In genomic region chrX:17700976-17701375, GRCh38 we compare ENCODE assay signal across 19 cellular contexts. TPM values are rescaled to one million over a fixed set of nuclear protein-coding genes. Genes with fewer than 3 reads are reported as not detected.
DNase-seq lines count a peak whose midpoint lies in the region; ATAC-seq and TF ChIP-seq lines count a peak whose summit lies in the region.
"Had no signal": no experiment of that assay in that cellular context is flagged by ENCODE, and none has a peak within 500 bp of the region (broad histone marks: within the 10 kb centered on the region; RNA-seq: fewer than 3 reads in every experiment).

No MANE protein-coding gene starts in this region.

- peaks cover 3% of the 10 kb centered on the region for H3K36me3 Mint-ChIP-seq in Calu3 (ENCODE audit: insufficient read depth, unreplicated experiment)
- H3K36me3 Mint-ChIP-seq in naive thymus-derived CD4-positive, alpha-beta T cell: peaks cover 0 to 3% (median 0%) of the 10 kb centered on the region in 5 donors
- H3K36me3 Mint-ChIP-seq: CD4-positive, alpha-beta memory T cell had no signal

- CTCF ChIA-PET in Calu3 (lab: Charles Lee): no interaction called here
- CTCF ChIA-PET in PC-9 (lab: Charles Lee): no interaction called here
- CTCF ChIA-PET in naive thymus-derived CD4-positive, alpha-beta T cell (lab: Charles Lee): no interaction called here

- DNase-seq in Calu3: no peak
- peak; percentile 27 for DNase-seq in LNCaP clone FGC (ENCODE audit: low read depth)
- DNase-seq in PC-9: peak in 1 of 2 experiments; percentile 85
- peak; percentile 30 for DNase-seq in epithelial cell of esophagus (ENCODE audit: low read depth)
- no peak for DNase-seq in naive thymus-derived CD4-positive, alpha-beta T cell
- DNase-seq in HPDE6-E6E7 (ENCODE audit: extremely low spot score): no peak
- DNase-seq: 8988T; C1 segment of cervical spinal cord; CD4-positive, alpha-beta memory T cell; COR-L47; DMS153; DND-41; GDM1; H9 had no signal

- no peaks in the 10 kb centered on the region for H3K79me2 ChIP-seq in PC-9 (ENCODE audit: low read depth)

- H3K4me2 ChIP-seq in PC-9: peak overlapping the region; percentile 38
- H3K4me2 ChIP-seq: GM23338 had no signal

- H3K9me3 ChIP-seq in PC-9 (ENCODE audit: insufficient read depth, low read depth): no peaks in the 10 kb centered on the region
- H3K9me3 ChIP-seq in naive thymus-derived CD4-positive, alpha-beta T cell (ENCODE audit: control insufficient read depth in 2 of 3, low read length in 3 of 3): no peaks in the 10 kb centered on the region

- peaks cover 22% of the 10 kb centered on the region for H3K4me1 Mint-ChIP-seq in Calu3 (ENCODE audit: low read depth, unreplicated experiment)
- H3K4me1 Mint-ChIP-seq in naive thymus-derived CD4-positive, alpha-beta T cell: no peaks in the 10 kb centered on the region
- H3K4me1 Mint-ChIP-seq: CD4-positive, alpha-beta memory T cell; GM23338; H9 had no signal

- no peaks in the 10 kb centered on the region for H4K20me1 ChIP-seq in PC-9 (ENCODE audit: insufficient read depth)

- peak overlapping the region; percentile 25 for H3K4me3 Mint-ChIP-seq in Calu3 (ENCODE audit: low read depth, unreplicated experiment)
- no peak overlapping the region for H3K4me3 Mint-ChIP-seq in naive thymus-derived CD4-positive, alpha-beta T cell
- H3K4me3 Mint-ChIP-seq: CD4-positive, alpha-beta memory T cell; GM23338; H9 had no signal

- no peak overlapping the region for H2AFZ ChIP-seq in PC-9
- H2AFZ ChIP-seq: GM23338 had no signal

- H3K4me1 ChIP-seq in PC-9 (replicated peaks; ENCODE audit: insufficient read depth): peaks cover 38% of the 10 kb centered on the region
- H3K4me1 ChIP-seq in naive thymus-derived CD4-positive, alpha-beta T cell (ENCODE audit: control insufficient read depth in 2 of 2, insufficient read depth in 2 of 2, low read length in 2 of 2): no peaks in the 10 kb centered on the region

- ATAC-seq in GM21390 (IDR thresholded peaks at IDR 0.05; ENCODE audit: unreplicated experiment) (no peak), GM21723 (IDR thresholded peaks at IDR 0.05; ENCODE audit: unreplicated experiment) (no peak)
- ATAC-seq in naive thymus-derived CD4-positive, alpha-beta T cell: no peak
- ATAC-seq: GM12878, GM23338, HCT116 had no signal

- H3K27ac ChIP-seq in PC-9: peak overlapping the region; percentile 81
- no peak overlapping the region for H3K27ac ChIP-seq in naive thymus-derived CD4-positive, alpha-beta T cell (ENCODE audit: low read depth, low read length)

- POLR2A ChIA-PET in PC-9 (lab: Charles Lee; ENCODE audit: unreplicated experiment): interaction anchor here (0.5 kb wide), 1 partner anchor 22 kb away, joined by 9 read pairs; no protein-coding TSS in a partner anchor
- POLR2A ChIA-PET in naive thymus-derived CD4-positive, alpha-beta T cell (lab: Charles Lee): no interaction called here

- no peaks in the 10 kb centered on the region for H3K9me2 ChIP-seq in PC-9 (ENCODE audit: insufficient read depth)

- intact Hi-C loops in Calu3 (cut with micrococcal nuclease; ENCODE audit: unreplicated experiment): loop anchor here (5.0 kb wide), 1 partner anchor 36 kb away; the partner anchor contains the start of gene SCML1
- intact Hi-C loops in PC-9 (cut with micrococcal nuclease; ENCODE audit: unreplicated experiment): no loop called here
- intact Hi-C loops in naive thymus-derived CD4-positive, alpha-beta T cell (cut with micrococcal nuclease): no loop called here

- no peak overlapping the region for H3K4me3 ChIP-seq in LNCaP clone FGC (ENCODE audit: low read depth, low read length)
- H3K4me3 ChIP-seq in PC-9: no peak overlapping the region
- H3K4me3 ChIP-seq in epithelial cell of esophagus (ENCODE audit: low read length): no peak overlapping the region
- H3K4me3 ChIP-seq in naive thymus-derived CD4-positive, alpha-beta T cell (ENCODE audit: low read length): no peak overlapping the region
- H3K4me3 ChIP-seq: GM12878, GM23338 had no signal

- TF ChIP-seq CTCF in Calu3 (IDR thresholded peaks at IDR 0.05; ENCODE audit: unreplicated experiment) (no peak), LNCaP clone FGC (IDR thresholded peaks at IDR 0.05; ENCODE audit: control insufficient read depth, extremely low read depth, insufficient read depth) (no peak), PC-9 (conservative IDR thresholded peaks at IDR 0.05) (no peak), epithelial cell of esophagus (IDR thresholded peaks at IDR 0.05; ENCODE audit: insufficient read depth, low read depth, low read length, missing control alignments) (no peak)

- peaks cover 32% of the 10 kb centered on the region for H3F3A ChIP-seq in PC-9 (ENCODE audit: insufficient read depth, low read depth)

- no peak overlapping the region for H3K27ac Mint-ChIP-seq in Calu3 (ENCODE audit: unreplicated experiment)
- no peak overlapping the region for H3K27ac Mint-ChIP-seq in naive thymus-derived CD4-positive, alpha-beta T cell
- H3K27ac Mint-ChIP-seq: CD4-positive, alpha-beta memory T cell; GM23338; H9 had no signal

- no TSS peak for BruUV-seq in Calu3 (replicated peaks; lab: Mats Ljungman, UMichigan)
- no TSS peak for BruUV-seq in PC-9 (replicated peaks; lab: Mats Ljungman, UMichigan)

- no peaks in the 10 kb centered on the region for H3K9me3 Mint-ChIP-seq in Calu3 (ENCODE audit: low read depth, unreplicated experiment)
- no peaks in the 10 kb centered on the region for H3K9me3 Mint-ChIP-seq in naive thymus-derived CD4-positive, alpha-beta T cell
- H3K9me3 Mint-ChIP-seq: GM23338, H9 had no signal

- H3K27me3 Mint-ChIP-seq in Calu3 (ENCODE audit: unreplicated experiment): no peaks in the 10 kb centered on the region
- no peaks in the 10 kb centered on the region for H3K27me3 Mint-ChIP-seq in naive thymus-derived CD4-positive, alpha-beta T cell
- H3K27me3 Mint-ChIP-seq: CD4-positive, alpha-beta memory T cell had no signal

- H3K36me3 ChIP-seq in PC-9 (ENCODE audit: low read depth): no peaks in the 10 kb centered on the region
- H3K36me3 ChIP-seq in naive thymus-derived CD4-positive, alpha-beta T cell (ENCODE audit: control insufficient read depth in 2 of 3, insufficient read depth in 3 of 3, low read length in 3 of 3): no peaks in the 10 kb centered on the region

- no peaks in the 10 kb centered on the region for H3K27me3 ChIP-seq in PC-9 (ENCODE audit: insufficient read depth, low read depth)
- H3K27me3 ChIP-seq in naive thymus-derived CD4-positive, alpha-beta T cell (ENCODE audit: control insufficient read depth in 2 of 2, insufficient read depth in 2 of 2, low read length in 2 of 2): no peaks in the 10 kb centered on the region

RNA-seq across cellular contexts. Expression of gene SCML1, which starts 36.3 kb away (rescaled TPM):
- total RNA-seq in Calu3 (2022) (14.2 and 14.4 TPM in 2 replicates), PC-9 (2021) (6.6 and 9.3 TPM in 2 replicates)
- total RNA-seq in naive thymus-derived CD4-positive, alpha-beta T cell: 10 to 100 TPM in 4 of 5 experiments, under 1 TPM in 1; 0.82 to 50.1 (median 28.5) TPM
- polyA plus RNA-seq in naive thymus-derived CD4-positive, alpha-beta T cell: 1 to 10 TPM; 6.8 to 7.0 TPM

Comparison
In these comparisons a context has a peak if more than half of its experiments do, and no peak if none do; other contexts are left out.
1. DNase-seq: peak in LNCaP clone FGC (single experiment) and epithelial cell of esophagus (single experiment); none in Calu3 (single experiment), naive thymus-derived CD4-positive, alpha-beta T cell (0 of 9) and HPDE6-E6E7 (single experiment).